ENCODE assay signal across 1 cellular context in genomic region chr1:233655433-233655844, GRCh38.
TF ChIP-seq lines count a peak whose summit lies in the region.

No MANE protein-coding gene starts in this region.

TF ChIP-seq in K562, 482 proteins besides CTCF, POLR2A, EP300 and RAD21 (continues in another document):
- TF ChIP-seq ZNF12 (CRISPR knock-in tag; IDR thresholded peaks at IDR 0.05), result no peak
- TF ChIP-seq CBFA2T3 (IDR thresholded peaks at IDR 0.05), result peak; percentile 43
- no peak for TF ChIP-seq ZFX (CRISPR knock-in tag; IDR thresholded peaks at IDR 0.05)
- TF ChIP-seq MAX (CRISPR knock-in tag; IDR thresholded peaks at IDR 0.05), result no peak
- TF ChIP-seq KAT8 (IDR thresholded peaks at IDR 0.05; ENCODE audit: low read depth), result no peak
- TF ChIP-seq KLF6 (CRISPR knock-in tag; IDR thresholded peaks at IDR 0.05; ENCODE audit: borderline replicate concordance), result no peak
- no peak for TF ChIP-seq ZNF766 (CRISPR knock-in tag; conservative IDR thresholded peaks at IDR 0.05)
- no peak for TF ChIP-seq PTTG1 (tag; IDR thresholded peaks at IDR 0.05; ENCODE audit: low read depth)
- no peak for TF ChIP-seq GTF2F1 (IDR thresholded peaks at IDR 0.05; ENCODE audit: low read depth, low read length)
- no peak for TF ChIP-seq JUN (IDR thresholded peaks at IDR 0.05; ENCODE audit: borderline replicate concordance, low read depth, low read length)
- TF ChIP-seq JUN (CRISPR knock-in tag; IDR thresholded peaks at IDR 0.05; ENCODE audit: borderline replicate concordance), result no peak
- no peak for TF ChIP-seq TSC22D4 (tag; IDR thresholded peaks at IDR 0.05)
- TF ChIP-seq HOXB6 (CRISPR knock-in tag; IDR thresholded peaks at IDR 0.05; ENCODE audit: borderline replicate concordance), result no peak
- no peak for TF ChIP-seq MCM7 (IDR thresholded peaks at IDR 0.05)
- peak; percentile 45; the same call in 1 of the 2 replicates for TF ChIP-seq SMARCA4 (IDR thresholded peaks at IDR 0.05)
- TF ChIP-seq TCFL5 (CRISPR knock-in tag; conservative IDR thresholded peaks at IDR 0.05), result no peak
- no peak for TF ChIP-seq SAFB2 (IDR thresholded peaks at IDR 0.05; ENCODE audit: borderline replicate concordance, low read depth, low read length, severe bottlenecking)
- TF ChIP-seq ELF1 (tag; IDR thresholded peaks at IDR 0.05), result no peak
- TF ChIP-seq ZNF24 (IDR thresholded peaks at IDR 0.05), result no peak
- no peak for TF ChIP-seq SOX6 (IDR thresholded peaks at IDR 0.05)
- no peak for TF ChIP-seq DLX4 (CRISPR knock-in tag; IDR thresholded peaks at IDR 0.05)
- TF ChIP-seq NR2C1 (IDR thresholded peaks at IDR 0.05), result no peak
- no peak for TF ChIP-seq NR2C1 (tag; IDR thresholded peaks at IDR 0.05)
- TF ChIP-seq BCL6 (CRISPR knock-in tag; IDR thresholded peaks at IDR 0.05), result no peak
- TF ChIP-seq TRIM28 (IDR thresholded peaks at IDR 0.05), result no peak
- TF ChIP-seq ZFP1 (CRISPR knock-in tag; IDR thresholded peaks at IDR 0.05), result no peak
- no peak for TF ChIP-seq HNRNPK (IDR thresholded peaks at IDR 0.05; ENCODE audit: low read depth, low read length, poor library complexity, severe bottlenecking)
- 0 out of 2 replicates have a peak, but pooled peaks have one; percentile 10 for TF ChIP-seq SMAD4 (CRISPR knock-in tag; conservative IDR thresholded peaks at IDR 0.05)
- no peak for TF ChIP-seq DMBX1 (CRISPR knock-in tag; IDR thresholded peaks at IDR 0.05; ENCODE audit: borderline replicate concordance)
- no peak for TF ChIP-seq TSHZ1 (CRISPR knock-in tag; IDR thresholded peaks at IDR 0.05)
- no peak for TF ChIP-seq HMG20B (CRISPR knock-in tag; IDR thresholded peaks at IDR 0.05)
- peak; percentile 17; the same call in 1 of the 2 replicates for TF ChIP-seq ARID1B (IDR thresholded peaks at IDR 0.05)
- peak; percentile 81 for TF ChIP-seq L3MBTL2 (IDR thresholded peaks at IDR 0.05)
- no peak for TF ChIP-seq FOS (IDR thresholded peaks at IDR 0.05; ENCODE audit: extremely low read depth, insufficient read length)
- no peak for TF ChIP-seq NELFE (IDR thresholded peaks at IDR 0.05; ENCODE audit: insufficient read depth, insufficient read length)
- no peak for TF ChIP-seq HNRNPUL1 (IDR thresholded peaks at IDR 0.05; ENCODE audit: low read length)
- TF ChIP-seq MXD1 (CRISPR knock-in tag; IDR thresholded peaks at IDR 0.05; ENCODE audit: borderline replicate concordance, poor library complexity, severe bottlenecking), result no peak
- TF ChIP-seq TRIM24 (IDR thresholded peaks at IDR 0.05), result no peak
- TF ChIP-seq STAT5A (IDR thresholded peaks at IDR 0.05; ENCODE audit: borderline replicate concordance, low read length), result no peak
- TF ChIP-seq HEY1 (CRISPR knock-in tag; IDR thresholded peaks at IDR 0.05; ENCODE audit: borderline replicate concordance), result no peak
- no peak for TF ChIP-seq CBX2 (IDR thresholded peaks at IDR 0.05; ENCODE audit: insufficient read depth, low read length, poor library complexity, severe bottlenecking)
- TF ChIP-seq ATF7 (IDR thresholded peaks at IDR 0.05), result peak; percentile 9; the same call in 1 of the 2 replicates
- no peak for TF ChIP-seq NKRF (IDR thresholded peaks at IDR 0.05; ENCODE audit: borderline replicate concordance)
- no peak for TF ChIP-seq CAMTA2 (CRISPR knock-in tag; conservative IDR thresholded peaks at IDR 0.05)
- no peak for TF ChIP-seq MAFK (IDR thresholded peaks at IDR 0.05; ENCODE audit: low read length)
- TF ChIP-seq SMAD1 (IDR thresholded peaks at IDR 0.05; ENCODE audit: low read depth, low read length, partially characterized antibody), result no peak
- TF ChIP-seq GMEB1 (CRISPR knock-in tag; IDR thresholded peaks at IDR 0.05), result no peak
- TF ChIP-seq TCF7L2 (IDR thresholded peaks at IDR 0.05; ENCODE audit: low read depth, low read length), result no peak
- peak; percentile 42; the same call in 1 of the 2 replicates for TF ChIP-seq BHLHE40 (IDR thresholded peaks at IDR 0.05; ENCODE audit: low read length)
- TF ChIP-seq UBTF (IDR thresholded peaks at IDR 0.05; ENCODE audit: borderline replicate concordance in 1 of 2, low read depth in 2 of 2, low read length in 2 of 2), result no peak
- TF ChIP-seq ZC3H4 (CRISPR knock-in tag; IDR thresholded peaks at IDR 0.05; ENCODE audit: borderline replicate concordance), result no peak
- no peak for TF ChIP-seq FOXJ2 (tag; IDR thresholded peaks at IDR 0.05)
- TF ChIP-seq ARHGAP35 (IDR thresholded peaks at IDR 0.05; ENCODE audit: partially characterized antibody), result no peak
